In the genomic region with DNA sequence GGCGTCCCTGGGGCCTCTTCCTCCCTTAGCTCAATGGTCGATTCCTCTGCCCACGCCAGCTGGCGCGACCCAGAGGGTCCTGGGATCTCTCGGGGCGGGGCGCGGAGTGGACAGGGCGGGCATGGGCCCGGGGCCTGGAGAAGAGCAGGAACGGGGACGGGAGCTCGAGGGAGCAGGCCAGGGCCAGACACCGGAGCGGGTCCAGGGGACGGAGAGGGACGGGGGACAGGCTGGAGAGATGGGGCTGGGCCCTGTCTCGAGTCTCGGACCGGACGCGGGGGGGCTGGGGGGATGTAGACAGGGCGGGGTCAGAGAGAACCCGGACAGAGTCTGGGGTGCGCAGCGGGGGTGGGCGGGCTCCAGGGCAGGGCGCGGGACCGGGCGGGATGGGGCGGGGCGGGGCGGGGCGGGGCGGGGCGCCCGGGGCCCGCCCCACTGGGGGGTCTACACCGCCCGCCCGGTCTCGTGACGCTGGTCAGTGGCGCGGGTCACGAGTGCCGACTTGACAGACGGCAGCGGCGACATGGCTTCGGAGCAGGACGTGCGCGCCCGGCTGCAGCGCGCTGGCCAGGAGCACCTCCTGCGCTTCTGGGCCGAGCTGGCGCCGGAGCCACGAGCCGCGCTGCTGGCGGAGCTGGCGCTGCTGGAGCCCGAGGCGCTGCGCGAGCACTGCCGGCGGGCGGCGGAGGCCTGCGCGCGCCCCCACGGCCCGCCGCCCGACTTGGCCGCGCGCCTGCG, we compare ENCODE assay signal across 8 cellular contexts. TPM values are rescaled to one million over a fixed set of nuclear protein-coding genes. Genes with fewer than 3 reads are reported as not detected.
DNase-seq lines count a peak whose midpoint lies in the region; ATAC-seq and TF ChIP-seq lines count a peak whose summit lies in the region.

A gene with protein sequence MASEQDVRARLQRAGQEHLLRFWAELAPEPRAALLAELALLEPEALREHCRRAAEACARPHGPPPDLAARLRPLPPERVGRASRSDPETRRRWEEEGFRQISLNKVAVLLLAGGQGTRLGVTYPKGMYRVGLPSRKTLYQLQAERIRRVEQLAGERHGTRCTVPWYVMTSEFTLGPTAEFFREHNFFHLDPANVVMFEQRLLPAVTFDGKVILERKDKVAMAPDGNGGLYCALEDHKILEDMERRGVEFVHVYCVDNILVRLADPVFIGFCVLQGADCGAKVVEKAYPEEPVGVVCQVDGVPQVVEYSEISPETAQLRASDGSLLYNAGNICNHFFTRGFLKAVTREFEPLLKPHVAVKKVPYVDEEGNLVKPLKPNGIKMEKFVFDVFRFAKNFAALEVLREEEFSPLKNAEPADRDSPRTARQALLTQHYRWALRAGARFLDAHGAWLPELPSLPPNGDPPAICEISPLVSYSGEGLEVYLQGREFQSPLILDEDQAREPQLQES (plus strand): TSS at position 508 of the 738 bp plus-strand sequence. CDS start 16 bp downstream, at position 524.

- H3K4me3 ChIP-seq in AG09309 (ENCODE audit: control insufficient read depth, low read depth, low read length) (peak within 1 kb of the TSS; percentile 86), smooth muscle cell (peak within 1 kb of the TSS; percentile 71)

- peaks cover 30% of the 10 kb centered on the region for H4K20me1 ChIP-seq in smooth muscle cell (ENCODE audit: low read depth)

- H3K79me2 ChIP-seq in smooth muscle cell (ENCODE audit: low read depth), result no peaks in the 10 kb centered on the region

- ATAC-seq in GM18909 (IDR thresholded peaks at IDR 0.05; ENCODE audit: poor library complexity, unreplicated experiment), result peak; percentile 61

- no peaks in the 10 kb centered on the region for H3K9me3 ChIP-seq in smooth muscle cell (replicated peaks; ENCODE audit: low read depth)

- peak within 1 kb of the TSS; percentile 69 for H2AFZ ChIP-seq in smooth muscle cell (ENCODE audit: low read depth)

- peaks cover 7% of the 10 kb centered on the region for H3F3A ChIP-seq in smooth muscle cell (ENCODE audit: low read depth)

- 7% methylated on average over 35 of the region's 87 CpGs for WGBS in smooth muscle cell (ENCODE audit: low lambda C conversion rate)

- no peak within 1 kb of the TSS for H3K9ac ChIP-seq in smooth muscle cell (ENCODE audit: low read depth)

- no peaks in the 10 kb centered on the region for H3K27me3 ChIP-seq in smooth muscle cell (ENCODE audit: low read depth)

- no peak for TF ChIP-seq CTCF in AG09309 (IDR thresholded peaks at IDR 0.05; ENCODE audit: control insufficient read depth, insufficient read depth, low read depth, low read length, missing control alignments)
- no peak for TF ChIP-seq CTCF in smooth muscle cell (IDR thresholded peaks at IDR 0.05; ENCODE audit: borderline replicate concordance, insufficient read depth, poor library complexity, severe bottlenecking)

- H3K36me3 ChIP-seq in smooth muscle cell (ENCODE audit: low read depth), result no peaks in the 10 kb centered on the region

- no peak within 1 kb of the TSS for H3K27ac ChIP-seq in smooth muscle cell (ENCODE audit: low read depth)

- H3K4me1 ChIP-seq in smooth muscle cell (ENCODE audit: low read depth), result peaks cover 8% of the 10 kb centered on the region

- DNase-seq in AG09309 (ENCODE audit: low read depth) (no peak), HUDEP-2 (lab: John Stamatoyannopoulos, UW; ENCODE audit: unreplicated experiment in 76 of 76) (peak in 50 of 76 experiments; percentile 2 to 66 (median 36)), T-helper 9 cell (peak; percentile 36), iris pigment epithelial cell (ENCODE audit: low read depth) (peak; percentile 57), smooth muscle cell (lab: John Stamatoyannopoulos, UW; ENCODE audit: unreplicated experiment) (peak; percentile 30), SK-N-DZ (ENCODE audit: low spot score) (no peak)
- peak; percentile 37 for DNase-seq in central memory CD4-positive, alpha-beta T cell

- peak within 1 kb of the TSS; percentile 99 for H3K4me2 ChIP-seq in smooth muscle cell

RNA-seq across cellular contexts. Expression of the gene that starts here (rescaled TPM):
- total RNA-seq in smooth muscle cell, result 5.8 and 7.2 TPM in 2 replicates
- 22.5 and 23.8 TPM in 2 replicates for polyA plus RNA-seq in smooth muscle cell
- polyA plus RNA-seq in SK-N-DZ (2014; cell fraction: cytosol; rRNA removed), result 9.9 and 14.0 TPM in 2 replicates
- 46.3 and 50.0 TPM in 2 replicates for polyA plus RNA-seq in SK-N-DZ (2014; cell fraction: nucleus; rRNA removed)

Comparison
In these comparisons a context has a peak if more than half of its experiments do, and no peak if none do; other contexts are left out.
1. DNase-seq: peak in HUDEP-2 (50 of 76), T-helper 9 cell (single experiment), central memory CD4-positive, alpha-beta T cell (single experiment), iris pigment epithelial cell (single experiment) and smooth muscle cell (single experiment); none in AG09309 (single experiment) and SK-N-DZ (single experiment).